ENCODE assay signal across 2 cellular contexts in the genomic region with DNA sequence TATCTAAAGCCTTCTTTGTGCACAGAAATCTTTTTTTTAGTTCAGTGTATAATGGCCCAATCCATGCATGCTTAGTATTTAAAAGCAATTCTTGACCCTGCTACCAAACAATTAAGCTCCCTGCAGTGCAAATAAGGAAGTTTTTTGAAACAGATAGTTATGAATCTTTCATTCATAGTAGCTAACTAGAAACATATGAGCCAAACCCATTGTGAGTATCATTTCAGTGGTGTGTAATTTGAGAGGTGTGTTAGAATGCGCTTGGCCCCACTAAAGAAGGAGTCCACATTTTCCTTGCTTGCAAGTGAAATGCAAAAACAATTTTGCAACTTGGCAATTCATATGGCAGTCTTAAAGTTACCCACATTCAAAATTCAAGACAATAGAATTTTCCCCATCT.
TF ChIP-seq lines count a peak whose summit lies in the region.

No MANE protein-coding gene starts in this region.

TF ChIP-seq in IMR-90, 13 proteins besides CTCF, POLR2A, EP300 and RAD21:
- TF ChIP-seq RFX5 (IDR thresholded peaks at IDR 0.05; ENCODE audit: low read depth, low read length) (no peak), MXI1 (IDR thresholded peaks at IDR 0.05; ENCODE audit: borderline replicate concordance, low read depth, low read length) (no peak), CHD1 (IDR thresholded peaks at IDR 0.05; ENCODE audit: low read depth, low read length) (no peak), CEBPB (IDR thresholded peaks at IDR 0.05; ENCODE audit: low read depth, low read length) (no peak), MAFK (IDR thresholded peaks at IDR 0.05; ENCODE audit: low read depth, low read length) (no peak), SMC3 (IDR thresholded peaks at IDR 0.05; ENCODE audit: low read depth, low read length) (no peak), FOS (IDR thresholded peaks at IDR 0.05; ENCODE audit: low read depth, low read length) (no peak), RCOR1 (IDR thresholded peaks at IDR 0.05; ENCODE audit: insufficient replicate concordance, low read length) (no peak)
- TF ChIP-seq, protein P1, sequence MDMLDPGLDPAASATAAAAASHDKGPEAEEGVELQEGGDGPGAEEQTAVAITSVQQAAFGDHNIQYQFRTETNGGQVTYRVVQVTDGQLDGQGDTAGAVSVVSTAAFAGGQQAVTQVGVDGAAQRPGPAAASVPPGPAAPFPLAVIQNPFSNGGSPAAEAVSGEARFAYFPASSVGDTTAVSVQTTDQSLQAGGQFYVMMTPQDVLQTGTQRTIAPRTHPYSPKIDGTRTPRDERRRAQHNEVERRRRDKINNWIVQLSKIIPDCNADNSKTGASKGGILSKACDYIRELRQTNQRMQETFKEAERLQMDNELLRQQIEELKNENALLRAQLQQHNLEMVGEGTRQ (IDR thresholded peaks at IDR 0.05; ENCODE audit: low read depth, low read length) = no peak
- TF ChIP-seq, protein P2, sequence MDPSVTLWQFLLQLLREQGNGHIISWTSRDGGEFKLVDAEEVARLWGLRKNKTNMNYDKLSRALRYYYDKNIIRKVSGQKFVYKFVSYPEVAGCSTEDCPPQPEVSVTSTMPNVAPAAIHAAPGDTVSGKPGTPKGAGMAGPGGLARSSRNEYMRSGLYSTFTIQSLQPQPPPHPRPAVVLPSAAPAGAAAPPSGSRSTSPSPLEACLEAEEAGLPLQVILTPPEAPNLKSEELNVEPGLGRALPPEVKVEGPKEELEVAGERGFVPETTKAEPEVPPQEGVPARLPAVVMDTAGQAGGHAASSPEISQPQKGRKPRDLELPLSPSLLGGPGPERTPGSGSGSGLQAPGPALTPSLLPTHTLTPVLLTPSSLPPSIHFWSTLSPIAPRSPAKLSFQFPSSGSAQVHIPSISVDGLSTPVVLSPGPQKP (IDR thresholded peaks at IDR 0.05; ENCODE audit: borderline replicate concordance, low read depth, low read length) = no peak

TF ChIP-seq in SK-N-SH, 30 proteins besides CTCF, POLR2A, EP300 and RAD21:
- no peak for TF ChIP-seq GATA2 (CRISPR knock-in tag; IDR thresholded peaks at IDR 0.05)
- TF ChIP-seq FOXM1 (IDR thresholded peaks at IDR 0.05; ENCODE audit: low read depth) = no peak
- TF ChIP-seq NFIC (IDR thresholded peaks at IDR 0.05; ENCODE audit: borderline replicate concordance) = peak; percentile 25; the same call in 1 of the 2 replicates
- TF ChIP-seq YY1 (IDR thresholded peaks at IDR 0.05; ENCODE audit: low read depth) = no peak
- no peak for TF ChIP-seq TAF1 (IDR thresholded peaks at IDR 0.05; ENCODE audit: borderline replicate concordance, low read depth, low read length)
- TF ChIP-seq, protein P3, sequence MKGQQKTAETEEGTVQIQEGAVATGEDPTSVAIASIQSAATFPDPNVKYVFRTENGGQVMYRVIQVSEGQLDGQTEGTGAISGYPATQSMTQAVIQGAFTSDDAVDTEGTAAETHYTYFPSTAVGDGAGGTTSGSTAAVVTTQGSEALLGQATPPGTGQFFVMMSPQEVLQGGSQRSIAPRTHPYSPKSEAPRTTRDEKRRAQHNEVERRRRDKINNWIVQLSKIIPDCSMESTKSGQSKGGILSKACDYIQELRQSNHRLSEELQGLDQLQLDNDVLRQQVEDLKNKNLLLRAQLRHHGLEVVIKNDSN (IDR thresholded peaks at IDR 0.05; ENCODE audit: borderline replicate concordance, low read depth) = no peak
- TF ChIP-seq, protein P4, sequence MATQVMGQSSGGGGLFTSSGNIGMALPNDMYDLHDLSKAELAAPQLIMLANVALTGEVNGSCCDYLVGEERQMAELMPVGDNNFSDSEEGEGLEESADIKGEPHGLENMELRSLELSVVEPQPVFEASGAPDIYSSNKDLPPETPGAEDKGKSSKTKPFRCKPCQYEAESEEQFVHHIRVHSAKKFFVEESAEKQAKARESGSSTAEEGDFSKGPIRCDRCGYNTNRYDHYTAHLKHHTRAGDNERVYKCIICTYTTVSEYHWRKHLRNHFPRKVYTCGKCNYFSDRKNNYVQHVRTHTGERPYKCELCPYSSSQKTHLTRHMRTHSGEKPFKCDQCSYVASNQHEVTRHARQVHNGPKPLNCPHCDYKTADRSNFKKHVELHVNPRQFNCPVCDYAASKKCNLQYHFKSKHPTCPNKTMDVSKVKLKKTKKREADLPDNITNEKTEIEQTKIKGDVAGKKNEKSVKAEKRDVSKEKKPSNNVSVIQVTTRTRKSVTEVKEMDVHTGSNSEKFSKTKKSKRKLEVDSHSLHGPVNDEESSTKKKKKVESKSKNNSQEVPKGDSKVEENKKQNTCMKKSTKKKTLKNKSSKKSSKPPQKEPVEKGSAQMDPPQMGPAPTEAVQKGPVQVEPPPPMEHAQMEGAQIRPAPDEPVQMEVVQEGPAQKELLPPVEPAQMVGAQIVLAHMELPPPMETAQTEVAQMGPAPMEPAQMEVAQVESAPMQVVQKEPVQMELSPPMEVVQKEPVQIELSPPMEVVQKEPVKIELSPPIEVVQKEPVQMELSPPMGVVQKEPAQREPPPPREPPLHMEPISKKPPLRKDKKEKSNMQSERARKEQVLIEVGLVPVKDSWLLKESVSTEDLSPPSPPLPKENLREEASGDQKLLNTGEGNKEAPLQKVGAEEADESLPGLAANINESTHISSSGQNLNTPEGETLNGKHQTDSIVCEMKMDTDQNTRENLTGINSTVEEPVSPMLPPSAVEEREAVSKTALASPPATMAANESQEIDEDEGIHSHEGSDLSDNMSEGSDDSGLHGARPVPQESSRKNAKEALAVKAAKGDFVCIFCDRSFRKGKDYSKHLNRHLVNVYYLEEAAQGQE (IDR thresholded peaks at IDR 0.05; ENCODE audit: low read depth, low read length) = no peak
- 0 out of 2 replicates have a peak, but pooled peaks have one; percentile 22 for TF ChIP-seq TEAD4 (IDR thresholded peaks at IDR 0.05; ENCODE audit: borderline replicate concordance, insufficient read depth)
- no peak for TF ChIP-seq SMC3 (IDR thresholded peaks at IDR 0.05; ENCODE audit: low read depth, low read length)
- TF ChIP-seq, protein P5, sequence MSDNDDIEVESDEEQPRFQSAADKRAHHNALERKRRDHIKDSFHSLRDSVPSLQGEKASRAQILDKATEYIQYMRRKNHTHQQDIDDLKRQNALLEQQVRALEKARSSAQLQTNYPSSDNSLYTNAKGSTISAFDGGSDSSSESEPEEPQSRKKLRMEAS (IDR thresholded peaks at IDR 0.05; ENCODE audit: low read depth) = no peak
- TF ChIP-seq FOSL2 (IDR thresholded peaks at IDR 0.05; ENCODE audit: borderline replicate concordance, low read depth) = no peak
- peak; percentile 89 for TF ChIP-seq TCF12 (IDR thresholded peaks at IDR 0.05)
- no peak for TF ChIP-seq POLR2AphosphoS5 (IDR thresholded peaks at IDR 0.05; ENCODE audit: low read depth, low read length)
- no peak for TF ChIP-seq NRF1 (IDR thresholded peaks at IDR 0.05; ENCODE audit: low read depth, low read length)
- no peak for TF ChIP-seq JUND (IDR thresholded peaks at IDR 0.05)
- TF ChIP-seq RFX5 (IDR thresholded peaks at IDR 0.05; ENCODE audit: low read length) = no peak
- TF ChIP-seq RCOR1 (IDR thresholded peaks at IDR 0.05; ENCODE audit: low read length) = no peak
- no peak for TF ChIP-seq CHD2 (IDR thresholded peaks at IDR 0.05; ENCODE audit: low read length, partially characterized antibody)
- no peak for TF ChIP-seq SIN3A (IDR thresholded peaks at IDR 0.05; ENCODE audit: borderline replicate concordance, low read depth, low read length)
- TF ChIP-seq, protein P6, sequence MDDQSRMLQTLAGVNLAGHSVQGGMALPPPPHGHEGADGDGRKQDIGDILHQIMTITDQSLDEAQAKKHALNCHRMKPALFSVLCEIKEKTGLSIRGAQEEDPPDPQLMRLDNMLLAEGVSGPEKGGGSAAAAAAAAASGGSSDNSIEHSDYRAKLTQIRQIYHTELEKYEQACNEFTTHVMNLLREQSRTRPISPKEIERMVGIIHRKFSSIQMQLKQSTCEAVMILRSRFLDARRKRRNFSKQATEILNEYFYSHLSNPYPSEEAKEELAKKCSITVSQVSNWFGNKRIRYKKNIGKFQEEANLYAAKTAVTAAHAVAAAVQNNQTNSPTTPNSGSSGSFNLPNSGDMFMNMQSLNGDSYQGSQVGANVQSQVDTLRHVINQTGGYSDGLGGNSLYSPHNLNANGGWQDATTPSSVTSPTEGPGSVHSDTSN (IDR thresholded peaks at IDR 0.05) = no peak
- no peak for TF ChIP-seq EZH2phosphoT487 (IDR thresholded peaks at IDR 0.05; ENCODE audit: borderline replicate concordance, low read depth)
- TF ChIP-seq MXI1 (IDR thresholded peaks at IDR 0.05; ENCODE audit: low read depth, low read length) = no peak
- no peak for TF ChIP-seq GABPA (IDR thresholded peaks at IDR 0.05; ENCODE audit: low read depth)
- TF ChIP-seq, protein P7, sequence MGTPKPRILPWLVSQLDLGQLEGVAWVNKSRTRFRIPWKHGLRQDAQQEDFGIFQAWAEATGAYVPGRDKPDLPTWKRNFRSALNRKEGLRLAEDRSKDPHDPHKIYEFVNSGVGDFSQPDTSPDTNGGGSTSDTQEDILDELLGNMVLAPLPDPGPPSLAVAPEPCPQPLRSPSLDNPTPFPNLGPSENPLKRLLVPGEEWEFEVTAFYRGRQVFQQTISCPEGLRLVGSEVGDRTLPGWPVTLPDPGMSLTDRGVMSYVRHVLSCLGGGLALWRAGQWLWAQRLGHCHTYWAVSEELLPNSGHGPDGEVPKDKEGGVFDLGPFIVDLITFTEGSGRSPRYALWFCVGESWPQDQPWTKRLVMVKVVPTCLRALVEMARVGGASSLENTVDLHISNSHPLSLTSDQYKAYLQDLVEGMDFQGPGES (IDR thresholded peaks at IDR 0.05; ENCODE audit: low read depth, low read length) = no peak
- no peak for TF ChIP-seq MEF2A (IDR thresholded peaks at IDR 0.05; ENCODE audit: borderline replicate concordance, low read depth)
- peak; percentile 8; the same call in 1 of the 2 replicates for TF ChIP-seq RXRA (IDR thresholded peaks at IDR 0.05; ENCODE audit: borderline replicate concordance, low read depth)
